In genomic region chr14:41609704-41610183, GRCh38 we compare ENCODE assay signal across 9 cellular contexts. TPM values are rescaled to one million over a fixed set of nuclear protein-coding genes. Genes with fewer than 3 reads are reported as not detected.
DNase-seq lines count a peak whose midpoint lies in the region; ATAC-seq and TF ChIP-seq lines count a peak whose summit lies in the region.
"Had no signal": no experiment of that assay in that cellular context is flagged by ENCODE, and none has a peak within 500 bp of the region (broad histone marks: within the 10 kb centered on the region; RNA-seq: fewer than 3 reads in every experiment).

No MANE protein-coding gene starts in this region.

- peaks cover 24% of the 10 kb centered on the region for H3K4me1 Mint-ChIP-seq in activated CD4-positive, alpha-beta T cell treated with anti-CD3 and anti-CD28 coated beads for 36 hours
- peaks cover 4% of the 10 kb centered on the region for H3K4me1 Mint-ChIP-seq in activated CD4-positive, alpha-beta T cell treated with anti-CD3 and anti-CD28 coated beads, Interleukin-2, amount 10 ng/mL, durations not matched to agents 24 days and 14 days

- H3K9ac ChIP-seq in SK-N-MC (ENCODE audit: insufficient read length) = peak overlapping the region; percentile 73

- H3K27me3 Mint-ChIP-seq in activated CD4-positive, alpha-beta T cell treated with anti-CD3 and anti-CD28 coated beads for 36 hours = peaks cover 60% of the 10 kb centered on the region
- peaks cover 61% of the 10 kb centered on the region for H3K27me3 Mint-ChIP-seq in activated CD4-positive, alpha-beta T cell treated with anti-CD3 and anti-CD28 coated beads, Interleukin-2, amount 10 ng/mL, durations not matched to agents 24 days and 14 days

- peak; percentile 28 for DNase-seq in activated CD4-positive, alpha-beta T cell treated with anti-CD3 and anti-CD28 coated beads for 36 hours
- no peak for DNase-seq in activated CD4-positive, alpha-beta T cell treated with anti-CD3 and anti-CD28 coated beads, Interleukin-2, amount 10 ng/mL, durations not matched to agents 24 days and 14 days
- DNase-seq in SK-N-MC (ENCODE audit: low read depth, low spot score) (no peak), cardiac muscle cell (ENCODE audit: low read depth in 1 of 2, low spot score in 1 of 2) (peak; percentile 70 to 85), retina (peak; percentile 92), T-helper 9 cell (no peak)

- H3K9me3 ChIP-seq in SK-N-MC (ENCODE audit: low read depth, low read length) = no peaks in the 10 kb centered on the region
- no peaks in the 10 kb centered on the region for H3K9me3 ChIP-seq in cardiac muscle cell (ENCODE audit: low read depth)

- CTCF ChIA-PET in activated CD4-positive, alpha-beta T cell treated with anti-CD3 and anti-CD28 coated beads for 36 hours (lab: Charles Lee) = no interaction called here

- intact Hi-C loops in activated CD4-positive, alpha-beta T cell treated with anti-CD3 and anti-CD28 coated beads for 36 hours (cut with DNase I, micrococcal nuclease) = no loop called here
- intact Hi-C loops in activated CD4-positive, alpha-beta T cell treated with anti-CD3 and anti-CD28 coated beads, Interleukin-2, amount 10 ng/mL, durations not matched to agents 24 days and 14 days (cut with micrococcal nuclease) = no loop called here

- no peak overlapping the region for H3K4me3 Mint-ChIP-seq in activated CD4-positive, alpha-beta T cell treated with anti-CD3 and anti-CD28 coated beads for 36 hours
- H3K4me3 Mint-ChIP-seq in activated CD4-positive, alpha-beta T cell treated with anti-CD3 and anti-CD28 coated beads, Interleukin-2, amount 10 ng/mL, durations not matched to agents 24 days and 14 days = no peak overlapping the region

- H3K36me3 ChIP-seq in SK-N-MC (ENCODE audit: insufficient read depth, low read length) (no peaks in the 10 kb centered on the region), cardiac muscle cell (no peaks in the 10 kb centered on the region)

- H3K36me3 Mint-ChIP-seq in activated CD4-positive, alpha-beta T cell treated with anti-CD3 and anti-CD28 coated beads for 36 hours (ENCODE audit: low read depth) = no peaks in the 10 kb centered on the region
- no peaks in the 10 kb centered on the region for H3K36me3 Mint-ChIP-seq in activated CD4-positive, alpha-beta T cell treated with anti-CD3 and anti-CD28 coated beads, Interleukin-2, amount 10 ng/mL, durations not matched to agents 24 days and 14 days (ENCODE audit: low read depth)

- peak; percentile 43 for TF ChIP-seq CTCF in cardiac muscle cell (IDR thresholded peaks at IDR 0.05; ENCODE audit: low read depth, low read length)

- no peak for ATAC-seq in activated CD4-positive, alpha-beta T cell treated with anti-CD3 and anti-CD28 coated beads for 36 hours
- ATAC-seq in GM21367 (IDR thresholded peaks at IDR 0.05; ENCODE audit: unreplicated experiment) = no peak
- ATAC-seq in HG02763 (IDR thresholded peaks at IDR 0.05; ENCODE audit: unreplicated experiment) = no peak

- peaks cover 4% of the 10 kb centered on the region for H3K4me1 ChIP-seq in cardiac muscle cell (ENCODE audit: low read depth)

- no peak overlapping the region for H3K27ac Mint-ChIP-seq in activated CD4-positive, alpha-beta T cell treated with anti-CD3 and anti-CD28 coated beads for 36 hours
- H3K27ac Mint-ChIP-seq in activated CD4-positive, alpha-beta T cell treated with anti-CD3 and anti-CD28 coated beads, Interleukin-2, amount 10 ng/mL, durations not matched to agents 24 days and 14 days = no peak overlapping the region

- H3K27me3 ChIP-seq in cardiac muscle cell = peaks cover 63% of the 10 kb centered on the region

- H3K9me3 Mint-ChIP-seq in activated CD4-positive, alpha-beta T cell treated with anti-CD3 and anti-CD28 coated beads for 36 hours (ENCODE audit: low read depth) = no peaks in the 10 kb centered on the region
- no peaks in the 10 kb centered on the region for H3K9me3 Mint-ChIP-seq in activated CD4-positive, alpha-beta T cell treated with anti-CD3 and anti-CD28 coated beads, Interleukin-2, amount 10 ng/mL, durations not matched to agents 24 days and 14 days

- POLR2A ChIA-PET in activated CD4-positive, alpha-beta T cell treated with anti-CD3 and anti-CD28 coated beads for 36 hours (lab: Charles Lee) = no interaction called here

- peak overlapping the region; percentile 92 for H3K4me3 ChIP-seq in SK-N-MC
- H3K4me3 ChIP-seq in cardiac muscle cell = peak overlapping the region; percentile 20

- H3K27ac ChIP-seq in SK-N-MC (peak overlapping the region; percentile 51; the same call in 1 of the 2 replicates), cardiac muscle cell (no peak overlapping the region)

RNA-seq across cellular contexts. Expression of gene LRFN5, which starts 3.1 kb away (rescaled TPM):
- not detected for total RNA-seq in activated CD4-positive, alpha-beta T cell treated with anti-CD3 and anti-CD28 coated beads for 36 hours
- total RNA-seq in activated CD4-positive, alpha-beta T cell treated with anti-CD3 and anti-CD28 coated beads, Interleukin-2, amount 10 ng/mL, durations not matched to agents 24 days and 14 days = not detected in 2 replicates
- 2.1 and 2.9 TPM in 2 replicates for total RNA-seq in cardiac muscle cell
- polyA plus RNA-seq in cardiac muscle cell = 0.97 and 2.2 TPM in 2 replicates
- total RNA-seq: lung microvascular endothelial cell had no signal

Comparison
In these comparisons a context has a peak if more than half of its experiments do, and no peak if none do; other contexts are left out.
1. DNase-seq: peak in activated CD4-positive, alpha-beta T cell treated with anti-CD3 and anti-CD28 coated beads for 36 hours (single experiment), cardiac muscle cell (2 of 2) and retina (single experiment); none in activated CD4-positive, alpha-beta T cell treated with anti-CD3 and anti-CD28 coated beads, Interleukin-2, amount 10 ng/mL, durations not matched to agents 24 days and 14 days (single experiment), SK-N-MC (single experiment) and T-helper 9 cell (single experiment).